Comparison of ENCODE assay signal across 31 cellular contexts in the genomic region with DNA sequence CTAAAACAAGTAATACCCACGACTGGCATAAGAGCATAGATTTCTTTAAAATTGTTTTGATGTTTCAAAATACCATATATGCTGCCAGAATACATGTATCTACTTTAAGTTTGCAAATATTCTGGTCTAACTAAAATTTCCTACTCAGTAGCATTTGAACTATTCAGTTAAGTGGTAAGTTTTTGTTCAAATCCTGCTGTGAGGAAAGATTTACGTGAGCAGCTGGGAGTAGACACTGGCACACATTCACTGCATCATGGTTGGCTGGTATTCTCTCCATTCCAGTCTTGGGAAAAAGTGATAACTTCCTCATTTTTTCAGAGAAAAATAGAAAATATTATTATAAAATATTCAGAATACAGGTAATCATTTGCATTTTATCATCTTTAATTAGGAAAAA.
DNase-seq lines count a peak whose midpoint lies in the region; ATAC-seq and TF ChIP-seq lines count a peak whose summit lies in the region.
"Had no signal": no experiment of that assay in that cellular context is flagged by ENCODE, and none has a peak within 500 bp of the region (broad histone marks: within the 10 kb centered on the region; RNA-seq: fewer than 3 reads in every experiment).

No MANE protein-coding gene starts in this region.

- no peaks in the 10 kb centered on the region for H3K9me3 ChIP-seq in Loucy (ENCODE audit: insufficient read depth, low read depth, low read length)
- no peaks in the 10 kb centered on the region for H3K9me3 ChIP-seq in effector memory CD4-positive, alpha-beta T cell (ENCODE audit: control insufficient read depth, low read length)
- H3K9me3 ChIP-seq: adrenal gland, BLaER1, left lung, prostate gland, right lobe of liver, thyroid gland, vagina had no signal

- no peaks in the 10 kb centered on the region for H3F3A ChIP-seq in Loucy (ENCODE audit: low read depth)

- H3K79me2 ChIP-seq in Loucy (ENCODE audit: insufficient read depth, low read length) = 0 out of 2 replicates have a peak, but pooled peaks cover 8% of the 10 kb centered on the region

- peak overlapping the region; percentile 70; the same call in 1 of the 2 replicates for H2AFZ ChIP-seq in Loucy (ENCODE audit: low read length)

- peak overlapping the region; percentile 24 for H3K27ac Mint-ChIP-seq in activated naive CD4-positive, alpha-beta T cell treated with anti-CD3 and anti-CD28 coated beads, Interleukin-2, amount 50 U/mL, for 24 hours
- no peak overlapping the region for H3K27ac Mint-ChIP-seq in activated naive CD4-positive, alpha-beta T cell treated with anti-CD3 and anti-CD28 coated beads for 36 hours
- H3K27ac Mint-ChIP-seq: dendritic cell treated with granulocyte-macrophage colony-stimulating factor and Interleukin-4, amounts not matched to agents 40 ng/mL and 50 ng/mL, for 4 days had no signal

- no peak for DNase-seq in activated naive CD4-positive, alpha-beta T cell treated with anti-CD3 and anti-CD28 coated beads for 36 hours
- no peak for DNase-seq in effector memory CD4-positive, alpha-beta T cell
- DNase-seq in sciatic nerve (ENCODE audit: low spot score) (no peak), HPDE6-E6E7 (ENCODE audit: extremely low spot score) (no peak), DMS79 (lab: John Stamatoyannopoulos, UW) (no peak)
- DNase-seq: activated CD8-positive, alpha-beta memory T cell treated with anti-CD3 and anti-CD28 coated beads for 24 hours; activated gamma-delta T cell treated with Interleukin-2 at 50 U/mL for 16 hours; activated T-cell treated with anti-CD3 and anti-CD28 coated beads for 4 hours; adrenal gland; islet precursor cell; KG1; left lung; mesendoderm; MM.1S; NCI-H146; NCI-H226; nucleus accumbens; right lobe of liver; SHP77; stimulated activated CD4-positive, alpha-beta T cell treated with anti-CD3 and anti-CD28 coated beads, Interleukin-12 subunit alpha, Interleukin-12 subunit beta, amount 100 ng/mL, for 4 hours; stimulated activated CD4-positive, alpha-beta T cell treated with anti-CD3 and anti-CD28 coated beads, Interleukin-2, amount 100 ng/mL, for 48 hours; thyroid gland had no signal

- H3K27me3 ChIP-seq in Loucy (ENCODE audit: insufficient read depth, low read length, poor library complexity, severe bottlenecking) = no peaks in the 10 kb centered on the region
- H3K27me3 ChIP-seq in effector memory CD4-positive, alpha-beta T cell (replicated peaks; ENCODE audit: control insufficient read depth, insufficient read depth, low read length, poor library complexity, severe bottlenecking) = no peaks in the 10 kb centered on the region
- H3K27me3 ChIP-seq: thyroid gland, vagina had no signal

- peak overlapping the region; percentile 35 for H3K27ac ChIP-seq in effector memory CD4-positive, alpha-beta T cell (ENCODE audit: insufficient read depth, low read length, poor library complexity, severe bottlenecking)
- H3K27ac ChIP-seq: adrenal gland, BLaER1, left lung, right lobe of liver, thyroid gland, vagina had no signal

- peaks cover 8% of the 10 kb centered on the region for H3K36me3 Mint-ChIP-seq in activated naive CD4-positive, alpha-beta T cell treated with anti-CD3 and anti-CD28 coated beads, Interleukin-2, amount 50 U/mL, for 24 hours
- no peaks in the 10 kb centered on the region for H3K36me3 Mint-ChIP-seq in activated naive CD4-positive, alpha-beta T cell treated with anti-CD3 and anti-CD28 coated beads for 36 hours (ENCODE audit: low read depth)

- no peak for TF ChIP-seq CTCF in Loucy (conservative IDR thresholded peaks at IDR 0.05; ENCODE audit: low read length)

- intact Hi-C loops in activated naive CD4-positive, alpha-beta T cell treated with anti-CD3 and anti-CD28 coated beads for 36 hours (cut with micrococcal nuclease) = no loop called here
- intact Hi-C loops in sciatic nerve (cut with DNase I) = no loop called here

- no peak overlapping the region for H3K4me3 Mint-ChIP-seq in activated naive CD4-positive, alpha-beta T cell treated with anti-CD3 and anti-CD28 coated beads, Interleukin-2, amount 50 U/mL, for 24 hours
- H3K4me3 Mint-ChIP-seq in activated naive CD4-positive, alpha-beta T cell treated with anti-CD3 and anti-CD28 coated beads for 36 hours = no peak overlapping the region
- H3K4me3 Mint-ChIP-seq: dendritic cell treated with granulocyte-macrophage colony-stimulating factor and Interleukin-4, amounts not matched to agents 40 ng/mL and 50 ng/mL, for 4 days had no signal

- H3K36me3 ChIP-seq in Loucy (ENCODE audit: insufficient read depth, low read length) = no peaks in the 10 kb centered on the region
- no peaks in the 10 kb centered on the region for H3K36me3 ChIP-seq in effector memory CD4-positive, alpha-beta T cell (ENCODE audit: control insufficient read depth, insufficient read depth, low read length)
- H3K36me3 ChIP-seq: adrenal gland, BLaER1, left lung, prostate gland, right lobe of liver, thyroid gland, vagina had no signal

- CTCF ChIA-PET in activated naive CD4-positive, alpha-beta T cell treated with anti-CD3 and anti-CD28 coated beads for 36 hours (lab: Charles Lee) = interaction anchor here (1.4 kb wide), 1 partner anchor 37 kb away, joined by 3 read pairs; no protein-coding TSS in a partner anchor

- no peak overlapping the region for H3K4me3 ChIP-seq in Loucy (ENCODE audit: low read length, poor library complexity, severe bottlenecking)
- H3K4me3 ChIP-seq in effector memory CD4-positive, alpha-beta T cell (ENCODE audit: insufficient read depth, low read depth, low read length, poor library complexity, severe bottlenecking) = no peak overlapping the region
- H3K4me3 ChIP-seq: adrenal gland, BLaER1, left lung, prostate gland, right lobe of liver, thyroid gland, vagina had no signal

- no peak overlapping the region for H3K9ac ChIP-seq in Loucy (ENCODE audit: low read depth, low read length, poor library complexity, severe bottlenecking)
- H3K9ac ChIP-seq: BLaER1 had no signal

- ATAC-seq in sciatic nerve (no peak), GM18498 (IDR thresholded peaks at IDR 0.05; ENCODE audit: unreplicated experiment) (no peak)
- ATAC-seq: esophagus mucosa, left lung, Panc1, right lobe of liver had no signal

- H4K20me1 ChIP-seq in Loucy (ENCODE audit: insufficient read depth, low read length, poor library complexity, severe bottlenecking) = no peaks in the 10 kb centered on the region
- H4K20me1 ChIP-seq: BLaER1 had no signal

- H3K9me2 ChIP-seq in Loucy (replicated peaks; ENCODE audit: low read depth, low read length) = no peaks in the 10 kb centered on the region

- peaks cover 28% of the 10 kb centered on the region for H3K4me1 ChIP-seq in Loucy (ENCODE audit: insufficient read depth, low read length, poor library complexity, severe bottlenecking)
- H3K4me1 ChIP-seq in effector memory CD4-positive, alpha-beta T cell (ENCODE audit: control insufficient read depth, insufficient read depth, low read length, poor library complexity, severe bottlenecking) = peaks cover 24% of the 10 kb centered on the region
- H3K4me1 ChIP-seq: adrenal gland, left lung, prostate gland, right lobe of liver, thyroid gland, vagina had no signal

- H3K4me1 Mint-ChIP-seq in activated naive CD4-positive, alpha-beta T cell treated with anti-CD3 and anti-CD28 coated beads, Interleukin-2, amount 50 U/mL, for 24 hours = peaks cover 80% of the 10 kb centered on the region
- peaks cover 72% of the 10 kb centered on the region for H3K4me1 Mint-ChIP-seq in activated naive CD4-positive, alpha-beta T cell treated with anti-CD3 and anti-CD28 coated beads for 36 hours (ENCODE audit: low read depth)

- no peaks in the 10 kb centered on the region for H3K27me3 Mint-ChIP-seq in activated naive CD4-positive, alpha-beta T cell treated with anti-CD3 and anti-CD28 coated beads, Interleukin-2, amount 50 U/mL, for 24 hours
- H3K27me3 Mint-ChIP-seq in activated naive CD4-positive, alpha-beta T cell treated with anti-CD3 and anti-CD28 coated beads for 36 hours (ENCODE audit: low read depth) = no peaks in the 10 kb centered on the region

- peak overlapping the region; percentile 85 for H3K4me2 ChIP-seq in Loucy (ENCODE audit: low read depth, low read length, poor library complexity, severe bottlenecking)

- H3K9me3 Mint-ChIP-seq in activated naive CD4-positive, alpha-beta T cell treated with anti-CD3 and anti-CD28 coated beads, Interleukin-2, amount 50 U/mL, for 24 hours = no peaks in the 10 kb centered on the region
- H3K9me3 Mint-ChIP-seq in activated naive CD4-positive, alpha-beta T cell treated with anti-CD3 and anti-CD28 coated beads for 36 hours = no peaks in the 10 kb centered on the region
- H3K9me3 Mint-ChIP-seq: dendritic cell treated with granulocyte-macrophage colony-stimulating factor and Interleukin-4, amounts not matched to agents 40 ng/mL and 50 ng/mL, for 4 days had no signal
